26 cellular contexts compared by ENCODE assay signal in the genomic region with DNA sequence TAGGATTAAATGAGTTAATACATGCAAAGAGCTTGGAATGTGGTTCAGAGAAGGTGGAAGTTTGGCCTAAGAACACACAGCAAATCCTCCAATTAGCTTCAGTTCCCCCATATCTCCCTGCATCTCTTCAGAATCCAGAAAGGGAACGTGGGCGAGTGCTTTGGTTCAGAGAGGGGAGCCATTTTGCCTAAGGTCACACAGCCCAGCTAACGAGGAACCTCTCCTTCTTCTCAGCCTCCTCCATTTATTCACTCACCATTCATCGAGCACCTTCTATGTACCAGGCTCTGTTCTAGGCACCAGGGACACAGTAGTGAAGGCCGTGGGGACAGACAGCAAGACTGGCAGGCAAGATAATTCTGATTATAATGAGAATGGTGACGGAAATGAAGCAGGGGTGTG. TPM values are rescaled to one million over a fixed set of nuclear protein-coding genes. Genes with fewer than 3 reads are reported as not detected.
DNase-seq lines count a peak whose midpoint lies in the region; ATAC-seq and FAIRE-seq lines count a peak whose summit lies in the region.
"Had no signal": no experiment of that assay in that cellular context is flagged by ENCODE, and none has a peak within 500 bp of the region (broad histone marks: within the 10 kb centered on the region; RNA-seq: fewer than 3 reads in every experiment).

No MANE protein-coding gene starts in this region.

- no peaks in the 10 kb centered on the region for H3K36me3 ChIP-seq in small intestine (ENCODE audit: control insufficient read depth in 2 of 2, insufficient read depth in 2 of 2, low read length in 2 of 2)

- H3K4me1 Mint-ChIP-seq in activated naive CD4-positive, alpha-beta T cell treated with anti-CD3 and anti-CD28 coated beads, Interleukin-2, amount 10 ng/mL, durations not matched to agents 7 days and 5 days: peaks cover 11% of the 10 kb centered on the region
- H3K4me1 Mint-ChIP-seq in natural killer cell treated with Interleukin-12 subunit alpha and Interleukin-12 subunit beta and Interleukin-15 and Interleukin-18, amount 100 ng/mL, for 72 hours (ENCODE audit: low read depth in 2 of 2): peaks cover 15 to 28% of the 10 kb centered on the region in 2 donors
- peaks cover 9% of the 10 kb centered on the region for H3K4me1 Mint-ChIP-seq in activated T-cell treated with anti-CD3 and anti-CD28 coated beads, Interleukin-2, amount 50 U/mL, for 24 hours (ENCODE audit: low read depth)

- H3K4me3 ChIP-seq in small intestine (ENCODE audit: low read depth in 1 of 2, low read length in 2 of 2): no peak overlapping the region
- H3K4me3 ChIP-seq: left lung, upper lobe of right lung had no signal

- H3K36me3 Mint-ChIP-seq in activated naive CD4-positive, alpha-beta T cell treated with anti-CD3 and anti-CD28 coated beads, Interleukin-2, amount 10 ng/mL, durations not matched to agents 7 days and 5 days: peaks cover 10% of the 10 kb centered on the region
- peaks cover 12% of the 10 kb centered on the region for H3K36me3 Mint-ChIP-seq in natural killer cell treated with Interleukin-12 subunit alpha and Interleukin-12 subunit beta and Interleukin-15 and Interleukin-18, amount 100 ng/mL, for 72 hours
- H3K36me3 Mint-ChIP-seq in activated T-cell treated with anti-CD3 and anti-CD28 coated beads, Interleukin-2, amount 50 U/mL, for 24 hours (ENCODE audit: low read depth): peaks cover 12% of the 10 kb centered on the region

- H3K9me3 Mint-ChIP-seq in activated naive CD4-positive, alpha-beta T cell treated with anti-CD3 and anti-CD28 coated beads, Interleukin-2, amount 10 ng/mL, durations not matched to agents 7 days and 5 days: no peaks in the 10 kb centered on the region
- H3K9me3 Mint-ChIP-seq in natural killer cell treated with Interleukin-12 subunit alpha and Interleukin-12 subunit beta and Interleukin-15 and Interleukin-18, amount 100 ng/mL, for 72 hours: no peaks in the 10 kb centered on the region
- no peaks in the 10 kb centered on the region for H3K9me3 Mint-ChIP-seq in activated T-cell treated with anti-CD3 and anti-CD28 coated beads, Interleukin-2, amount 50 U/mL, for 24 hours

- no peak overlapping the region for H3K27ac Mint-ChIP-seq in activated naive CD4-positive, alpha-beta T cell treated with anti-CD3 and anti-CD28 coated beads, Interleukin-2, amount 10 ng/mL, durations not matched to agents 7 days and 5 days
- peak overlapping the region; percentile 8 to 49 for H3K27ac Mint-ChIP-seq in natural killer cell treated with Interleukin-12 subunit alpha and Interleukin-12 subunit beta and Interleukin-15 and Interleukin-18, amount 100 ng/mL, for 72 hours
- no peak overlapping the region for H3K27ac Mint-ChIP-seq in activated T-cell treated with anti-CD3 and anti-CD28 coated beads, Interleukin-2, amount 50 U/mL, for 24 hours

- ATAC-seq in natural killer cell treated with Interleukin-12 subunit alpha and Interleukin-12 subunit beta and Interleukin-15 and Interleukin-18, amount 100 ng/mL, for 72 hours: no peak
- no peak for ATAC-seq in HG03469 (IDR thresholded peaks at IDR 0.05; ENCODE audit: unreplicated experiment)
- ATAC-seq: esophagus mucosa; left lung; SK-N-SH treated with all-trans-retinoic acid at 6 μM for 48 hours; stimulated activated naive CD8-positive, alpha-beta T cell treated with anti-CD3 and anti-CD28 coated beads, Interleukin-15, Interleukin-2, amounts not matched to agents 100 U/mL and 50 U/mL, for 24 hours had no signal

- peaks cover 2 to 4% of the 10 kb centered on the region in 2 donors for H3K4me1 ChIP-seq in small intestine (ENCODE audit: control insufficient read depth in 2 of 2, insufficient read depth in 1 of 2, low read depth in 1 of 2, low read length in 1 of 2)

- H3K27ac ChIP-seq in caudate nucleus (ENCODE audit: low read depth, low read length) (peak overlapping the region; percentile 79), small intestine (ENCODE audit: low read depth in 1 of 2, low read length in 1 of 2) (no peak overlapping the region)
- H3K27ac ChIP-seq: KMS-11, parathyroid adenoma, upper lobe of right lung had no signal

- no peaks in the 10 kb centered on the region for H3K9me3 ChIP-seq in small intestine (ENCODE audit: control insufficient read depth, low read depth)
- H3K9me3 ChIP-seq: left lung, upper lobe of right lung had no signal

- H3K27me3 ChIP-seq in small intestine (ENCODE audit: control insufficient read depth in 2 of 2, insufficient read depth in 2 of 2, low read length in 2 of 2): no peaks in the 10 kb centered on the region
- H3K27me3 ChIP-seq: left lung, upper lobe of right lung had no signal

- CTCF ChIA-PET in activated naive CD4-positive, alpha-beta T cell treated with anti-CD3 and anti-CD28 coated beads, Interleukin-2, amount 10 ng/mL, durations not matched to agents 7 days and 5 days (lab: Charles Lee): interaction anchor here (0.7 to 5.9 kb wide), 16 partner anchors 7 to 399 kb away, joined by 3 to 99 read pairs (median 4); no protein-coding TSS in a partner anchor

- no peak for DNase-seq in activated naive CD4-positive, alpha-beta T cell treated with anti-CD3 and anti-CD28 coated beads, Interleukin-2, amount 10 ng/mL, durations not matched to agents 7 days and 5 days
- DNase-seq in activated naive CD4-positive, alpha-beta T cell (lab: John Stamatoyannopoulos, UW): no peak
- DNase-seq in caudate nucleus (lab: John Stamatoyannopoulos, UW) (peak in 1 of 61 donors; percentile 17), small intestine (no peak)
- no peak for DNase-seq in natural killer cell treated with Interleukin-12 subunit alpha and Interleukin-12 subunit beta and Interleukin-15 and Interleukin-18, amount 100 ng/mL, for 72 hours (ENCODE audit: low spot score)
- no peak for DNase-seq in stimulated activated naive CD4-positive, alpha-beta T cell (lab: John Stamatoyannopoulos, UW)
- DNase-seq in activated T-cell treated with anti-CD3 and anti-CD28 coated beads, Interleukin-2, amount 50 U/mL, for 24 hours: no peak
- DNase-seq: activated CD4-positive, alpha-beta T cell treated with anti-CD3 and anti-CD28 coated beads for 48 hours; activated CD8-positive, alpha-beta memory T cell treated with anti-CD3 and anti-CD28 coated beads, Interleukin-2, amount 50 U/mL, for 48 hours; activated gamma-delta T cell; anterior cingulate cortex; DMS79 treated with DMSO at 0.1 percent for 48 hours; effector CD4-positive, alpha-beta T cell; HCEC 1CT; NCI-H1930; NCI-H446 treated with DMSO at 0.1 percent for 48 hours; NK-92 treated with Interleukin-12 subunit alpha and Interleukin-12 subunit beta, amount 100 ng/mL, for 24 hours; stimulated activated CD4-positive, alpha-beta T cell treated with anti-CD3 and anti-CD28 coated beads, Interleukin-2, amount 100 ng/mL, for 24 hours; stimulated activated naive CD8-positive, alpha-beta T cell treated with anti-CD3 and anti-CD28 coated beads, Interleukin-15, Interleukin-2, amounts not matched to agents 100 U/mL and 50 U/mL, for 24 hours had no signal

- H3K4me3 Mint-ChIP-seq in activated naive CD4-positive, alpha-beta T cell treated with anti-CD3 and anti-CD28 coated beads, Interleukin-2, amount 10 ng/mL, durations not matched to agents 7 days and 5 days: peak overlapping the region; percentile 0
- peak overlapping the region; percentile 12 for H3K4me3 Mint-ChIP-seq in natural killer cell treated with Interleukin-12 subunit alpha and Interleukin-12 subunit beta and Interleukin-15 and Interleukin-18, amount 100 ng/mL, for 72 hours
- no peak overlapping the region for H3K4me3 Mint-ChIP-seq in activated T-cell treated with anti-CD3 and anti-CD28 coated beads, Interleukin-2, amount 50 U/mL, for 24 hours

- no peak for FAIRE-seq in small intestine (lab: Jason Lieb, UNC)

- H3K27me3 Mint-ChIP-seq in activated naive CD4-positive, alpha-beta T cell treated with anti-CD3 and anti-CD28 coated beads, Interleukin-2, amount 10 ng/mL, durations not matched to agents 7 days and 5 days: peaks cover 17% of the 10 kb centered on the region
- peaks cover 17% of the 10 kb centered on the region in 2 donors for H3K27me3 Mint-ChIP-seq in natural killer cell treated with Interleukin-12 subunit alpha and Interleukin-12 subunit beta and Interleukin-15 and Interleukin-18, amount 100 ng/mL, for 72 hours
- H3K27me3 Mint-ChIP-seq in activated T-cell treated with anti-CD3 and anti-CD28 coated beads, Interleukin-2, amount 50 U/mL, for 24 hours: peaks cover 22% of the 10 kb centered on the region

- WGBS in small intestine, 3 donors: 91 to 97% (median 96%) methylated on average over 6 of the region's 6 CpGs

RNA-seq across cellular contexts. Expression of a gene that starts 2.3 kb away (rescaled TPM):
- 100 to 1,000 TPM; 153 to 167 TPM for total RNA-seq in natural killer cell treated with Interleukin-12 subunit alpha and Interleukin-12 subunit beta and Interleukin-15 and Interleukin-18, amount 100 ng/mL, for 72 hours
- polyA plus RNA-seq in small intestine: 10 to 100 TPM in 2 of 3 donors, 1 to 10 TPM in 1; 7.6 to 21.1 (median 19.7) TPM

RNA-seq across cellular contexts. Expression of a gene that starts 34.8 kb away (rescaled TPM):
- total RNA-seq in natural killer cell treated with Interleukin-12 subunit alpha and Interleukin-12 subunit beta and Interleukin-15 and Interleukin-18, amount 100 ng/mL, for 72 hours: 10 to 100 TPM; 31.2 to 33.8 TPM
- polyA plus RNA-seq in small intestine: 10 to 100 TPM; 16.8 to 33.5 (median 20.8) TPM

Comparison
In these comparisons a context has a peak if more than half of its experiments do, and no peak if none do; other contexts are left out.
1. H3K27ac Mint-ChIP-seq: peak in natural killer cell treated with Interleukin-12 subunit alpha and Interleukin-12 subunit beta and Interleukin-15 and Interleukin-18, amount 100 ng/mL, for 72 hours (2 of 2); none in activated naive CD4-positive, alpha-beta T cell treated with anti-CD3 and anti-CD28 coated beads, Interleukin-2, amount 10 ng/mL, durations not matched to agents 7 days and 5 days (single experiment) and activated T-cell treated with anti-CD3 and anti-CD28 coated beads, Interleukin-2, amount 50 U/mL, for 24 hours (single experiment).